Comparison of ENCODE assay signal across 14 cellular contexts in the genomic region with DNA sequence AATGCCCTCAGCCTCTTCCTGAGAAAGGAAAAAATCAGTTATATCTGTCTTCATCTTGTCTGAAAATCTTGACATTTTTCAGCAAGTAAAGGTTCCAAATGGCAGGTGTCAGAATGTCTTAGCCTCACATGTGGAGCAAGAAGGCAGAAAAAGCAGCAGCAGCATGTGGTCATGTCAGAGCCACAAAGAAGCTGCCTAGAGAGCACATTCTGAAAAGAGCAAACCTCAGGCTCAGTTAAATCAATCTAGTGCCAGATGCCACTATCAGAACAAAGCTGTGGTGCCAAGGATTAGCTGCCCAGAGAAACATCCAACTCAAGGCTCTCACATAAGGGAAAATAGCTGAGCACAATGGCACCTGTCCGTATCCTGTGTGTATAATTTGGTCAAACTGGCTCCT.
DNase-seq lines count a peak whose midpoint lies in the region; ATAC-seq and TF ChIP-seq lines count a peak whose summit lies in the region.
"Had no signal": no experiment of that assay in that cellular context is flagged by ENCODE, and none has a peak within 500 bp of the region (broad histone marks: within the 10 kb centered on the region; RNA-seq: fewer than 3 reads in every experiment).

No MANE protein-coding gene starts in this region.

- no peaks in the 10 kb centered on the region for H3K9me3 ChIP-seq in SK-N-SH
- H3K9me3 ChIP-seq in KOPT-K1 (ENCODE audit: insufficient read depth, low read length, poor library complexity, severe bottlenecking), result peaks cover 13% of the 10 kb centered on the region

- peaks cover 4% of the 10 kb centered on the region for H3F3A ChIP-seq in SK-N-SH (replicated peaks; ENCODE audit: insufficient read depth)

- no peak for TF ChIP-seq RAD21 in SK-N-SH (IDR thresholded peaks at IDR 0.05; ENCODE audit: low read length)

- no peaks in the 10 kb centered on the region; a peak in 1 of 4 replicates for H3K4me1 ChIP-seq in SK-N-SH (ENCODE audit: control insufficient read depth in 1 of 2, insufficient read depth in 2 of 2, low read depth in 1 of 2, low read length in 1 of 2)

- H3K4me3 ChIP-seq in SK-N-SH (ENCODE audit: low read depth in 2 of 2, low read length in 1 of 2), result no peak overlapping the region
- H3K4me3 ChIP-seq: GM23248 had no signal

- WGBS in SK-N-SH (ENCODE audit: low lambda C conversion rate), result 91% methylated on average over 1 of the region's 1 CpG

- H3K27me3 ChIP-seq in SK-N-SH (ENCODE audit: insufficient read depth), result no peaks in the 10 kb centered on the region

- H3K9ac ChIP-seq in SK-N-SH, result no peak overlapping the region
- H3K9ac ChIP-seq: GM23248 had no signal

- no peaks in the 10 kb centered on the region for H3K9me2 ChIP-seq in SK-N-SH

- no peak for TF ChIP-seq CTCF in SK-N-SH (IDR thresholded peaks at IDR 0.05)

- TF ChIP-seq EP300 in SK-N-SH (IDR thresholded peaks at IDR 0.05; ENCODE audit: borderline replicate concordance in 1 of 2, low read depth in 1 of 2, low read length in 1 of 2), result no peak

- CTCF ChIA-PET in SK-N-SH (lab: Yijun Ruan, JAX), result interaction anchor here (1.0 to 6.3 kb wide), 4 partner anchors 11 to 551 kb away, joined by 3 to 50 read pairs (median 18); no protein-coding TSS in a partner anchor

- POLR2A ChIA-PET in SK-N-SH (lab: Yijun Ruan, JAX), result no interaction called here

- no peaks in the 10 kb centered on the region for H4K20me1 ChIP-seq in SK-N-SH (ENCODE audit: insufficient read depth)

- DNase-seq in SK-N-SH (no peak), cerebellar cortex (ENCODE audit: low spot score) (peak; percentile 21), retina (peak; percentile 55), T-helper 1 cell (no peak)
- no peak for DNase-seq in central memory CD4-positive, alpha-beta T cell
- DNase-seq: COR-L47; GDM1; GM23248; NCI-H1436 treated with DMSO at 0.1 percent for 48 hours; NCI-H446 treated with DMSO at 0.1 percent for 48 hours; NK-92 treated with Interleukin-12 subunit alpha and Interleukin-12 subunit beta, amount 100 ng/mL, for 24 hours had no signal

- no peaks in the 10 kb centered on the region for H3K79me2 ChIP-seq in SK-N-SH (ENCODE audit: insufficient read depth)

- no peak overlapping the region for H3K4me2 ChIP-seq in SK-N-SH

- H2AFZ ChIP-seq in SK-N-SH (ENCODE audit: low read depth), result no peak overlapping the region
- H2AFZ ChIP-seq: GM23248 had no signal

- no peaks in the 10 kb centered on the region for H3K36me3 ChIP-seq in SK-N-SH (replicated peaks in 1 of 2; ENCODE audit: control insufficient read depth in 1 of 2, insufficient read depth in 2 of 2, low read length in 1 of 2)
- H3K36me3 ChIP-seq in KOPT-K1 (ENCODE audit: insufficient read depth, low read length), result no peaks in the 10 kb centered on the region

- H3K27ac ChIP-seq in SK-N-SH (ENCODE audit: low read depth in 2 of 2, low read length in 1 of 2), result no peak overlapping the region
- H3K27ac ChIP-seq in KOPT-K1 (ENCODE audit: low read depth, low read length, poor library complexity, severe bottlenecking), result peak overlapping the region; percentile 26
- H3K27ac ChIP-seq: GM23248 had no signal

- ATAC-seq in SK-N-SH treated with all-trans-retinoic acid at 6 μM for 48 hours (no peak), GM18511 (IDR thresholded peaks at IDR 0.05; ENCODE audit: unreplicated experiment) (no peak)

TF ChIP-seq in SK-N-SH, 30 proteins besides CTCF, POLR2A, EP300 and RAD21:
- TF ChIP-seq MXI1 (IDR thresholded peaks at IDR 0.05; ENCODE audit: low read depth, low read length) (0 out of 2 replicates have a peak, but pooled peaks have one; percentile 20), NRF1 (IDR thresholded peaks at IDR 0.05; ENCODE audit: low read depth, low read length) (no peak), ELF1 (IDR thresholded peaks at IDR 0.05) (no peak), EZH2phosphoT487 (IDR thresholded peaks at IDR 0.05; ENCODE audit: borderline replicate concordance, low read depth) (no peak), SIN3A (IDR thresholded peaks at IDR 0.05; ENCODE audit: borderline replicate concordance, low read depth, low read length) (no peak), GABPA (IDR thresholded peaks at IDR 0.05; ENCODE audit: low read depth) (no peak), YY1 (IDR thresholded peaks at IDR 0.05; ENCODE audit: low read depth) (no peak)
- TF ChIP-seq, protein P1, sequence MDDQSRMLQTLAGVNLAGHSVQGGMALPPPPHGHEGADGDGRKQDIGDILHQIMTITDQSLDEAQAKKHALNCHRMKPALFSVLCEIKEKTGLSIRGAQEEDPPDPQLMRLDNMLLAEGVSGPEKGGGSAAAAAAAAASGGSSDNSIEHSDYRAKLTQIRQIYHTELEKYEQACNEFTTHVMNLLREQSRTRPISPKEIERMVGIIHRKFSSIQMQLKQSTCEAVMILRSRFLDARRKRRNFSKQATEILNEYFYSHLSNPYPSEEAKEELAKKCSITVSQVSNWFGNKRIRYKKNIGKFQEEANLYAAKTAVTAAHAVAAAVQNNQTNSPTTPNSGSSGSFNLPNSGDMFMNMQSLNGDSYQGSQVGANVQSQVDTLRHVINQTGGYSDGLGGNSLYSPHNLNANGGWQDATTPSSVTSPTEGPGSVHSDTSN (IDR thresholded peaks at IDR 0.05), result no peak

TF ChIP-seq in SK-N-SH treated with all-trans-retinoic acid at 6 μM for 48 hours, 23 proteins besides CTCF, POLR2A, EP300 and RAD21:
- TF ChIP-seq, protein P2, sequence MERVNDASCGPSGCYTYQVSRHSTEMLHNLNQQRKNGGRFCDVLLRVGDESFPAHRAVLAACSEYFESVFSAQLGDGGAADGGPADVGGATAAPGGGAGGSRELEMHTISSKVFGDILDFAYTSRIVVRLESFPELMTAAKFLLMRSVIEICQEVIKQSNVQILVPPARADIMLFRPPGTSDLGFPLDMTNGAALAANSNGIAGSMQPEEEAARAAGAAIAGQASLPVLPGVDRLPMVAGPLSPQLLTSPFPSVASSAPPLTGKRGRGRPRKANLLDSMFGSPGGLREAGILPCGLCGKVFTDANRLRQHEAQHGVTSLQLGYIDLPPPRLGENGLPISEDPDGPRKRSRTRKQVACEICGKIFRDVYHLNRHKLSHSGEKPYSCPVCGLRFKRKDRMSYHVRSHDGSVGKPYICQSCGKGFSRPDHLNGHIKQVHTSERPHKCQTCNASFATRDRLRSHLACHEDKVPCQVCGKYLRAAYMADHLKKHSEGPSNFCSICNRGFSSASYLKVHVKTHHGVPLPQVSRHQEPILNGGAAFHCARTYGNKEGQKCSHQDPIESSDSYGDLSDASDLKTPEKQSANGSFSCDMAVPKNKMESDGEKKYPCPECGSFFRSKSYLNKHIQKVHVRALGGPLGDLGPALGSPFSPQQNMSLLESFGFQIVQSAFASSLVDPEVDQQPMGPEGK (CRISPR knock-in tag; IDR thresholded peaks at IDR 0.05; ENCODE audit: borderline replicate concordance), result no peak
- TF ChIP-seq, protein P3, sequence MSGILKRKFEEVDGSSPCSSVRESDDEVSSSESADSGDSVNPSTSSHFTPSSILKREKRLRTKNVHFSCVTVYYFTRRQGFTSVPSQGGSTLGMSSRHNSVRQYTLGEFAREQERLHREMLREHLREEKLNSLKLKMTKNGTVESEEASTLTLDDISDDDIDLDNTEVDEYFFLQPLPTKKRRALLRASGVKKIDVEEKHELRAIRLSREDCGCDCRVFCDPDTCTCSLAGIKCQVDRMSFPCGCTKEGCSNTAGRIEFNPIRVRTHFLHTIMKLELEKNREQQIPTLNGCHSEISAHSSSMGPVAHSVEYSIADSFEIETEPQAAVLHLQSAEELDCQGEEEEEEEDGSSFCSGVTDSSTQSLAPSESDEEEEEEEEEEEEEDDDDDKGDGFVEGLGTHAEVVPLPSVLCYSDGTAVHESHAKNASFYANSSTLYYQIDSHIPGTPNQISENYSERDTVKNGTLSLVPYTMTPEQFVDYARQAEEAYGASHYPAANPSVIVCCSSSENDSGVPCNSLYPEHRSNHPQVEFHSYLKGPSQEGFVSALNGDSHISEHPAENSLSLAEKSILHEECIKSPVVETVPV (CRISPR knock-in tag; IDR thresholded peaks at IDR 0.05), result no peak
TF ChIP-seq in SK-N-SH treated with all-trans-retinoic acid at 6 μM for 48 hours: peak in this region for 0.

Comparison
In these comparisons a context has a peak if more than half of its experiments do, and no peak if none do; other contexts are left out.
1. DNase-seq: peak in cerebellar cortex (single experiment) and retina (single experiment); none in SK-N-SH (single experiment), central memory CD4-positive, alpha-beta T cell (single experiment) and T-helper 1 cell (0 of 5).